In the genomic region with DNA sequence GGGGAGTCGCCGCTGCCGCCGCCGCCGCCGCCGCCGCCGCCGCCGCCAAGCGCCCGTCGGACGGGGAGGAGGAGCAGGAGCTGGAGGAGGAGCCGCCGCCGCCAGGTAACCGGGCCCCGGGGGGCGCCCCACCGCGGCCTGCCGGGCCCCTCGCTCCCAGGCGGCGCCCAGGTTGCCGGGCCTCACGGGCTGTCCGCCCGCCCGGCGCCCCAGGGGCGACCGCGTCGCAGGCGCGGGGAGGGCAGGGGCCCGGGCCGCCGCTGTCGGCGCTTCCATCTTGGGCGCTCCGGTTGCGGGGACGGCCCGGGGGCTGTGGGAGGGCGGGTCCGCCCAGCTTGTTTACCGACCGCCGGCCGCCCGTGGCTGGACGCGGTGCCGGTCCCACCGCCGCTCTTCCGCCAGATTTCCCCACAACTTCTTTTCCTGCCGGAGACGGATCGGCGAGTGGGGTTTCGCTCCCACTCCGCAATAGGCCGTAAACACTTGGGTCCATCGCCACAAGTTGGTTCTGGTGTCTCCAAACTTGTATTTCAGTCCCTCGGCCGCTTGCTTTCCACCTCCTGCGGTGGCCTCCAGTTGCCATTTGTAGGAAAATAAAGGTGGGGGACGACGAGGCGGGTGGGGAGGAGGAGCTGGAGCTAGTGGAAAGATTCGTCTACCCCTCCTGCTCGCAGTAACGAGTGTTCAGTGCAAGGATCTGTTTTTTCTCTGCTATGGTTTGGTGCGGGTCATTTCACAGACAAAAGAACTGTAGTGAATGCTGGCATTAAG, we compare ENCODE assay signal across 8 cellular contexts. TPM values are rescaled to one million over a fixed set of nuclear protein-coding genes. Genes with fewer than 3 reads are reported as not detected.
A peak's percentile ranks its signal among the peaks of the same experiment; 100 is the strongest.
DNase-seq lines count a peak whose midpoint lies in the region; ATAC-seq and TF ChIP-seq lines count a peak whose summit lies in the region.

No MANE protein-coding gene starts in this region.

- no peaks in the 10 kb centered on the region for H3K27me3 ChIP-seq in dorsolateral prefrontal cortex

- H3K4me3 ChIP-seq in dorsolateral prefrontal cortex: peak overlapping the region; percentile 55 to 97 (median 84)

- DNase-seq in Daoy (ENCODE audit: low read depth) (peak; percentile 20), KG1 (lab: John Stamatoyannopoulos, UW) (peak; percentile 37), dorsolateral prefrontal cortex (peak in 6 of 10 donors; percentile 25 to 50 (median 40)), lung microvascular endothelial cell (ENCODE audit: low read depth in 2 of 2) (peak; percentile 69 to 80), superior temporal gyrus (ENCODE audit: extremely low spot score) (no peak)
- DNase-seq in activated CD4-positive, alpha-beta T cell treated with anti-CD3 and anti-CD28 coated beads for 4 hours: peak; percentile 30 to 33
- DNase-seq in stimulated activated CD8-positive, alpha-beta memory T cell treated with anti-CD3 and anti-CD28 coated beads, Interleukin-15, amount 100 ng/mL, for 1 hour (ENCODE audit: low read depth): peak; percentile 18

- ATAC-seq in GM21529 (IDR thresholded peaks at IDR 0.05; ENCODE audit: unreplicated experiment): peak; percentile 31

- intact Hi-C loops in dorsolateral prefrontal cortex (cut with DNase I): loop anchor here (5.0 to 10.0 kb wide), 7 partner anchors 75 to 393 kb away; a partner anchor contains a TSS

- H3K27ac ChIP-seq in dorsolateral prefrontal cortex: peak overlapping the region; percentile 65 to 99 (median 94)

- peak in 1 of 56 donors; percentile 12 for TF ChIP-seq CTCF in dorsolateral prefrontal cortex (IDR thresholded peaks at IDR 0.05 in 54 of 56, conservative IDR thresholded peaks at IDR 0.05 in 2 of 56; ENCODE audit: low read depth in 1 of 56, partially characterized antibody in 56 of 56)

RNA-seq across cellular contexts. Expression of a gene that starts 24.6 kb away (rescaled TPM):
- total RNA-seq in Daoy (2014; rRNA removed; shearing (Covaris generic)): 13.7 and 23.7 TPM in 2 replicates
- 10 to 100 TPM; 26.9 to 54.0 (median 37.1) TPM for total RNA-seq in dorsolateral prefrontal cortex
- total RNA-seq in lung microvascular endothelial cell: 15.3 and 20.8 TPM in 2 replicates
